ENCODE assay signal across 15 cellular contexts in the genomic region with DNA sequence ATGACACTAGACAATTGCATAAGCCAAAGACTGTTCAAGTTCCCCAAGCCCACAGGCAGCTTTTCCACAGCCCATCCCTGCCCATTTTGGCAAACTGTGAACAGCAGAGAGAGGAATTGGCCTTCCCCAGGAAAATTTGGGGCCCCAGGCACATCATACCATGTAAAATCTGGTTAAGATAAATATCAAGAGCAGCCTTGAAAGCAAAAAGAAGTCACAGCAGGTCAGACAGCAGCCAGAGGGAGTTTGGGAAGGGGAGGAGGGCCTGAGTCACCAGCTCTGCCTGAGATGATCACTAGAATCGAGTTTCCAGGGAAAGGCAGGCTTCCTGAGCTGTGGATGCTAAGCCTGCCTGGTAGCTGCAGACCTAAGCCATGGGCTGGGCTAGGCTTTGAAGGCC.
A peak's percentile ranks its signal among the peaks of the same experiment; 100 is the strongest.
DNase-seq lines count a peak whose midpoint lies in the region; ATAC-seq and TF ChIP-seq lines count a peak whose summit lies in the region.
"Had no signal": no experiment of that assay in that cellular context is flagged by ENCODE, and none has a peak within 500 bp of the region (broad histone marks: within the 10 kb centered on the region; RNA-seq: fewer than 3 reads in every experiment).

No MANE protein-coding gene starts in this region.

- TF ChIP-seq CTCF in AG09309 (IDR thresholded peaks at IDR 0.05; ENCODE audit: control insufficient read depth, insufficient read depth, low read depth, low read length, missing control alignments): no peak
- TF ChIP-seq CTCF in nephron progenitor cell (IDR thresholded peaks at IDR 0.05): no peak
- TF ChIP-seq CTCF in upper lobe of right lung (IDR thresholded peaks at IDR 0.05): no peak

- intact Hi-C loops in upper lobe of right lung (cut with DNase I): no loop called here

- H3K4me3 ChIP-seq in AG09309 (ENCODE audit: control insufficient read depth, low read depth, low read length): no peak overlapping the region
- H3K4me3 ChIP-seq in mesodermal cell (ENCODE audit: extremely low read depth, insufficient read depth, low read length, poor library complexity, severe bottlenecking): no peak overlapping the region
- H3K4me3 ChIP-seq in upper lobe of right lung: no peak overlapping the region
- H3K4me3 ChIP-seq: BLaER1 treated with 17β-estradiol and CSF1 and Interleukin-3, amounts not matched to agents 10 nM and 100 nM; HAP-1 had no signal

- WGBS in mesodermal cell (ENCODE audit: insufficient coverage in 2 of 2), 2 experiments: 38 to 44% methylated on average over 1 of the region's 1 CpG

- H3K4me1 Mint-ChIP-seq in nephron progenitor cell: peaks cover 48% of the 10 kb centered on the region
- H3K4me1 Mint-ChIP-seq: stimulated activated naive CD8-positive, alpha-beta T cell treated with anti-CD3 and anti-CD28 coated beads, Interleukin-15, amount 100 ng/mL, for 72 hours had no signal

- H3K36me3 ChIP-seq in mesodermal cell (ENCODE audit: control insufficient read depth, insufficient read depth, low read length) (no peaks in the 10 kb centered on the region), upper lobe of right lung (no peaks in the 10 kb centered on the region)
- H3K36me3 ChIP-seq: BLaER1 treated with 17β-estradiol and CSF1 and Interleukin-3, amounts not matched to agents 10 nM and 100 nM; HAP-1 had no signal

- no peak for ATAC-seq in upper lobe of right lung
- ATAC-seq: stimulated activated naive CD8-positive, alpha-beta T cell treated with anti-CD3 and anti-CD28 coated beads, Interleukin-15, amount 100 ng/mL, for 72 hours had no signal

- no peaks in the 10 kb centered on the region for H3K27me3 Mint-ChIP-seq in nephron progenitor cell (ENCODE audit: low read depth, poor library complexity)

- H3K36me3 Mint-ChIP-seq in nephron progenitor cell (ENCODE audit: low read depth): no peaks in the 10 kb centered on the region

- no peaks in the 10 kb centered on the region for H3K27me3 ChIP-seq in upper lobe of right lung
- H3K27me3 ChIP-seq: BLaER1 treated with 17β-estradiol and CSF1 and Interleukin-3, amounts not matched to agents 10 nM and 100 nM had no signal

- H3K9me3 ChIP-seq in mesodermal cell (ENCODE audit: control insufficient read depth, low read length): no peaks in the 10 kb centered on the region
- H3K9me3 ChIP-seq in upper lobe of right lung: no peaks in the 10 kb centered on the region
- H3K9me3 ChIP-seq: BLaER1 treated with 17β-estradiol and CSF1 and Interleukin-3, amounts not matched to agents 10 nM and 100 nM; HAP-1 had no signal

- H3K4me1 ChIP-seq in mesodermal cell (ENCODE audit: control insufficient read depth, insufficient read depth, low read length, poor library complexity, severe bottlenecking): peaks cover 31% of the 10 kb centered on the region
- H3K4me1 ChIP-seq in upper lobe of right lung: no peaks in the 10 kb centered on the region
- H3K4me1 ChIP-seq: HAP-1 had no signal

- DNase-seq in AG09309 (ENCODE audit: low read depth) (peak; percentile 55), NCI-H226 (peak; percentile 75), dermis blood vessel endothelial cell (peak; percentile 4), cerebellum (ENCODE audit: low spot score) (no peak), anterior cingulate cortex (lab: John Stamatoyannopoulos, UW) (no peak), nephron progenitor cell (no peak), upper lobe of right lung (no peak)
- DNase-seq: activated CD4-positive, alpha-beta T cell treated with anti-CD3 and anti-CD28 coated beads for 48 hours; NCI-H446; SHP77; stimulated activated CD4-positive, alpha-beta T cell treated with anti-CD3 and anti-CD28 coated beads, Interleukin-2, amount 100 ng/mL, for 24 hours; stimulated activated naive CD8-positive, alpha-beta T cell treated with anti-CD3 and anti-CD28 coated beads, Interleukin-15, amount 100 ng/mL, for 72 hours had no signal

- H3K9me3 Mint-ChIP-seq in nephron progenitor cell: no peaks in the 10 kb centered on the region
- H3K9me3 Mint-ChIP-seq: stimulated activated naive CD8-positive, alpha-beta T cell treated with anti-CD3 and anti-CD28 coated beads, Interleukin-15, amount 100 ng/mL, for 72 hours had no signal

- H3K27ac ChIP-seq in mesodermal cell (ENCODE audit: low read depth, low read length, severe bottlenecking) (peak overlapping the region; percentile 13), upper lobe of right lung (no peak overlapping the region)

- H3K27ac Mint-ChIP-seq in nephron progenitor cell: no peak overlapping the region
- H3K27ac Mint-ChIP-seq: stimulated activated naive CD8-positive, alpha-beta T cell treated with anti-CD3 and anti-CD28 coated beads, Interleukin-15, amount 100 ng/mL, for 72 hours had no signal

- H3K4me3 Mint-ChIP-seq in nephron progenitor cell: no peak overlapping the region
- H3K4me3 Mint-ChIP-seq: stimulated activated naive CD8-positive, alpha-beta T cell treated with anti-CD3 and anti-CD28 coated beads, Interleukin-15, amount 100 ng/mL, for 72 hours had no signal

Comparison
In these comparisons a context has a peak if more than half of its experiments do, and no peak if none do; other contexts are left out.
1. DNase-seq: peak in AG09309 (single experiment), NCI-H226 (single experiment) and dermis blood vessel endothelial cell (single experiment); none in cerebellum (single experiment), anterior cingulate cortex (0 of 58), nephron progenitor cell (single experiment) and upper lobe of right lung (single experiment).